8 cellular contexts compared by ENCODE assay signal in the genomic region with DNA sequence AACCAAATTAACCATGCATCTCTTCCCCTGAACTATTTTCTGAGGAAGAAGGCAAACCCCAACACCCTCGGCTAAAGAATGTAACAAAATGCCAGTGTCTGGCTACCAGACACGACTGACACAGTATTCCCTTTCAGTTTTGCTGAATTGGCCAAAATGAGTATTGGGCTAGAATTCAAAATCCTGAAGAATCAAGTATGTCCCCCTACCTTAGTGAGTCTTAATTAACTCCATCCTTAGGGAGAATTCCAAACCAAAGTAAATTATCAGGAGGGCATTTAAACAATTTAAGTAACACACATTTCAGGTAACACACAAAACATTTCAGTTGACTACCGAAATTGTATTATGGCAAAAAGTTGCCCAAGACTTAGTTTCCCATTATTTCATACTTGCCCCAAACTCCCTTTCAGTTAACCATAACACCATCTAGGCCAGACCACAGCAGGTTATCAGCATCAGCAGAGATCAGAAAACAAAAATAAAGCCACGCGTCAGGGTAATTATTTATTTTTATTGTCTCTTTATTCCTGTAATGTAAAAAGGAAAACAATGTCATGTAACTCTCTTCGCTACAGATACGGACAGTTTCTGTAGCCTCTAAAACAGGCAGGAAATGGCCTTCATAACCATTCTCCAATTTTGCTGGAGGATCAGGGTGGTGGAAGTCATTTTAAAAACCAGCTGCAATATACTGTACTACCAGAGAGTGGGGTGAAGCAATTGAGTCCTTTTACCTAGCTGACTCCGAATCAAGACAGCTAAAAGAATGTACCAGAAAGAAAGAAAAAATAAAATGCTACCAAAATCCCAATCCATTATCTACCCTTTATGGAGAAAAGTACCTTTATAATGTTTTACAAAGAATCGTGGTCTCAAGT. TPM values are rescaled to one million over a fixed set of nuclear protein-coding genes. Genes with fewer than 3 reads are reported as not detected.
DNase-seq lines count a peak whose midpoint lies in the region; ATAC-seq and TF ChIP-seq lines count a peak whose summit lies in the region.

No MANE protein-coding gene starts in this region.

- peak overlapping the region; percentile 95 for H3K27ac Mint-ChIP-seq in activated T-cell treated with anti-CD3 and anti-CD28 coated beads, Interleukin-2, amount 50 U/mL, for 24 hours
- H3K27ac Mint-ChIP-seq in brain, result peak overlapping the region; percentile 84 to 100 (median 92)

- H3K9ac ChIP-seq in liver (ENCODE audit: low read depth in 1 of 2, low read length in 2 of 2), result peak overlapping the region; percentile 92 to 95

- peaks cover 0 to 1% (median 0%) of the 10 kb centered on the region in 4 donors for H3K36me3 ChIP-seq in liver (ENCODE audit: control insufficient read depth in 4 of 4, insufficient read depth in 3 of 4, low read depth in 1 of 4, low read length in 3 of 4)
- H3K36me3 ChIP-seq in upper lobe of right lung, result no peaks in the 10 kb centered on the region

- ATAC-seq in upper lobe of right lung (no peak), HG02981 (IDR thresholded peaks at IDR 0.05; ENCODE audit: unreplicated experiment) (no peak), HG02588 (IDR thresholded peaks at IDR 0.05; ENCODE audit: unreplicated experiment) (no peak)

- intact Hi-C loops in upper lobe of right lung (cut with DNase I), result no loop called here

- no peaks in the 10 kb centered on the region for H3K27me3 ChIP-seq in liver (ENCODE audit: control insufficient read depth in 4 of 4, insufficient read depth in 4 of 4, low read length in 3 of 4)
- no peaks in the 10 kb centered on the region for H3K27me3 ChIP-seq in upper lobe of right lung

- H3K36me3 Mint-ChIP-seq in activated T-cell treated with anti-CD3 and anti-CD28 coated beads, Interleukin-2, amount 50 U/mL, for 24 hours (ENCODE audit: low read depth), result peaks cover 97% of the 10 kb centered on the region
- H3K36me3 Mint-ChIP-seq in brain, result peaks cover 15% of the 10 kb centered on the region

- no peaks in the 10 kb centered on the region for H3K9me3 Mint-ChIP-seq in activated T-cell treated with anti-CD3 and anti-CD28 coated beads, Interleukin-2, amount 50 U/mL, for 24 hours
- H3K9me3 Mint-ChIP-seq in brain, result peaks cover 0 to 5% (median 0%) of the 10 kb centered on the region in 5 experiments

- peak in 1 of 2 donors; percentile 39 for TF ChIP-seq RAD21 in liver (IDR thresholded peaks at IDR 0.05)

- H3K4me1 Mint-ChIP-seq in activated T-cell treated with anti-CD3 and anti-CD28 coated beads, Interleukin-2, amount 50 U/mL, for 24 hours (ENCODE audit: low read depth), result peaks cover 55% of the 10 kb centered on the region
- peaks cover 77% of the 10 kb centered on the region for H3K4me1 Mint-ChIP-seq in brain

- peak overlapping the region; percentile 89 to 100 for H3K27ac ChIP-seq in liver (ENCODE audit: low read depth in 1 of 2, low read length in 2 of 2)
- peak overlapping the region; percentile 99 for H3K27ac ChIP-seq in upper lobe of right lung

- no peaks in the 10 kb centered on the region for H3K27me3 Mint-ChIP-seq in activated T-cell treated with anti-CD3 and anti-CD28 coated beads, Interleukin-2, amount 50 U/mL, for 24 hours
- peaks cover 24% of the 10 kb centered on the region for H3K27me3 Mint-ChIP-seq in brain

- DNase-seq in activated T-cell treated with anti-CD3 and anti-CD28 coated beads, Interleukin-2, amount 50 U/mL, for 24 hours, result no peak
- no peak for DNase-seq in activated T-cell treated with anti-CD3 and anti-CD28 coated beads, Interleukin-2, amount 50 U/mL, for 48 hours
- DNase-seq in NCI-H526 (lab: John Stamatoyannopoulos, UW) (peak; percentile 42 to 53), upper lobe of right lung (no peak)

- TF ChIP-seq CTCF in brain (conservative IDR thresholded peaks at IDR 0.05), result peak in 1 of 2 experiments; percentile 45
- TF ChIP-seq CTCF in liver (IDR thresholded peaks at IDR 0.05; ENCODE audit: low read depth, low read length, missing input control), result peak; percentile 19
- peak; percentile 32 for TF ChIP-seq CTCF in upper lobe of right lung (IDR thresholded peaks at IDR 0.05)

- H3K4me1 ChIP-seq in liver (ENCODE audit: control insufficient read depth in 4 of 4, insufficient read depth in 4 of 4, low read length in 3 of 4) (peaks cover 6 to 59% (median 47%) of the 10 kb centered on the region in 4 donors), upper lobe of right lung (peaks cover 69% of the 10 kb centered on the region)

- H3K4me3 Mint-ChIP-seq in activated T-cell treated with anti-CD3 and anti-CD28 coated beads, Interleukin-2, amount 50 U/mL, for 24 hours, result peak overlapping the region; percentile 95
- peak overlapping the region; percentile 86 to 94 (median 93) for H3K4me3 Mint-ChIP-seq in brain

- no peaks in the 10 kb centered on the region for H3K9me3 ChIP-seq in liver (ENCODE audit: control insufficient read depth in 4 of 4, low read length in 3 of 4)
- no peaks in the 10 kb centered on the region for H3K9me3 ChIP-seq in upper lobe of right lung

- 15% methylated on average over 9 of the region's 9 CpGs for WGBS in liver

- peak overlapping the region; percentile 41 to 97 (median 79) for H3K4me3 ChIP-seq in liver (ENCODE audit: low read depth in 1 of 3, low read length in 3 of 3)
- peak overlapping the region; percentile 96 for H3K4me3 ChIP-seq in upper lobe of right lung

TF ChIP-seq in liver, 16 proteins besides CTCF, POLR2A, EP300 and RAD21:
- TF ChIP-seq HNF4A (conservative IDR thresholded peaks at IDR 0.05) (no peak), FOXA1 (IDR thresholded peaks at IDR 0.05) (no peak), FOXA2 (IDR thresholded peaks at IDR 0.05) (no peak), TAF1 (conservative IDR thresholded peaks at IDR 0.05) (no peak), EGR1 (IDR thresholded peaks at IDR 0.05; ENCODE audit: low read depth in 2 of 2) (no peak), JUND (IDR thresholded peaks at IDR 0.05) (no peak), RXRA (IDR thresholded peaks at IDR 0.05) (no peak), YY1 (IDR thresholded peaks at IDR 0.05) (no peak), NR2F2 (IDR thresholded peaks at IDR 0.05) (no peak), SP1 (IDR thresholded peaks at IDR 0.05) (no peak), HNF4G (IDR thresholded peaks at IDR 0.05) (no peak)
- TF ChIP-seq, protein P1, sequence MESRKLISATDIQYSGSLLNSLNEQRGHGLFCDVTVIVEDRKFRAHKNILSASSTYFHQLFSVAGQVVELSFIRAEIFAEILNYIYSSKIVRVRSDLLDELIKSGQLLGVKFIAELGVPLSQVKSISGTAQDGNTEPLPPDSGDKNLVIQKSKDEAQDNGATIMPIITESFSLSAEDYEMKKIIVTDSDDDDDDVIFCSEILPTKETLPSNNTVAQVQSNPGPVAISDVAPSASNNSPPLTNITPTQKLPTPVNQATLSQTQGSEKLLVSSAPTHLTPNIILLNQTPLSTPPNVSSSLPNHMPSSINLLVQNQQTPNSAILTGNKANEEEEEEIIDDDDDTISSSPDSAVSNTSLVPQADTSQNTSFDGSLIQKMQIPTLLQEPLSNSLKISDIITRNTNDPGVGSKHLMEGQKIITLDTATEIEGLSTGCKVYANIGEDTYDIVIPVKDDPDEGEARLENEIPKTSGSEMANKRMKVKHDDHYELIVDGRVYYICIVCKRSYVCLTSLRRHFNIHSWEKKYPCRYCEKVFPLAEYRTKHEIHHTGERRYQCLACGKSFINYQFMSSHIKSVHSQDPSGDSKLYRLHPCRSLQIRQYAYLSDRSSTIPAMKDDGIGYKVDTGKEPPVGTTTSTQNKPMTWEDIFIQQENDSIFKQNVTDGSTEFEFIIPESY (IDR thresholded peaks at IDR 0.05), result no peak
- TF ChIP-seq, protein P2, sequence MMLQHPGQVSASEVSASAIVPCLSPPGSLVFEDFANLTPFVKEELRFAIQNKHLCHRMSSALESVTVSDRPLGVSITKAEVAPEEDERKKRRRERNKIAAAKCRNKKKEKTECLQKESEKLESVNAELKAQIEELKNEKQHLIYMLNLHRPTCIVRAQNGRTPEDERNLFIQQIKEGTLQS (IDR thresholded peaks at IDR 0.05), result no peak
- TF ChIP-seq, protein P3, sequence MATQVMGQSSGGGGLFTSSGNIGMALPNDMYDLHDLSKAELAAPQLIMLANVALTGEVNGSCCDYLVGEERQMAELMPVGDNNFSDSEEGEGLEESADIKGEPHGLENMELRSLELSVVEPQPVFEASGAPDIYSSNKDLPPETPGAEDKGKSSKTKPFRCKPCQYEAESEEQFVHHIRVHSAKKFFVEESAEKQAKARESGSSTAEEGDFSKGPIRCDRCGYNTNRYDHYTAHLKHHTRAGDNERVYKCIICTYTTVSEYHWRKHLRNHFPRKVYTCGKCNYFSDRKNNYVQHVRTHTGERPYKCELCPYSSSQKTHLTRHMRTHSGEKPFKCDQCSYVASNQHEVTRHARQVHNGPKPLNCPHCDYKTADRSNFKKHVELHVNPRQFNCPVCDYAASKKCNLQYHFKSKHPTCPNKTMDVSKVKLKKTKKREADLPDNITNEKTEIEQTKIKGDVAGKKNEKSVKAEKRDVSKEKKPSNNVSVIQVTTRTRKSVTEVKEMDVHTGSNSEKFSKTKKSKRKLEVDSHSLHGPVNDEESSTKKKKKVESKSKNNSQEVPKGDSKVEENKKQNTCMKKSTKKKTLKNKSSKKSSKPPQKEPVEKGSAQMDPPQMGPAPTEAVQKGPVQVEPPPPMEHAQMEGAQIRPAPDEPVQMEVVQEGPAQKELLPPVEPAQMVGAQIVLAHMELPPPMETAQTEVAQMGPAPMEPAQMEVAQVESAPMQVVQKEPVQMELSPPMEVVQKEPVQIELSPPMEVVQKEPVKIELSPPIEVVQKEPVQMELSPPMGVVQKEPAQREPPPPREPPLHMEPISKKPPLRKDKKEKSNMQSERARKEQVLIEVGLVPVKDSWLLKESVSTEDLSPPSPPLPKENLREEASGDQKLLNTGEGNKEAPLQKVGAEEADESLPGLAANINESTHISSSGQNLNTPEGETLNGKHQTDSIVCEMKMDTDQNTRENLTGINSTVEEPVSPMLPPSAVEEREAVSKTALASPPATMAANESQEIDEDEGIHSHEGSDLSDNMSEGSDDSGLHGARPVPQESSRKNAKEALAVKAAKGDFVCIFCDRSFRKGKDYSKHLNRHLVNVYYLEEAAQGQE (IDR thresholded peaks at IDR 0.05), result no peak
- TF ChIP-seq, protein P4, sequence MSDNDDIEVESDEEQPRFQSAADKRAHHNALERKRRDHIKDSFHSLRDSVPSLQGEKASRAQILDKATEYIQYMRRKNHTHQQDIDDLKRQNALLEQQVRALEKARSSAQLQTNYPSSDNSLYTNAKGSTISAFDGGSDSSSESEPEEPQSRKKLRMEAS (IDR thresholded peaks at IDR 0.05), result no peak

RNA-seq across cellular contexts. Expression of a gene that starts 1.9 kb away (rescaled TPM):
- 39.1 TPM for polyA plus RNA-seq in brain (ENCODE audit: insufficient read depth, low read depth, low replicate concordance)
- total RNA-seq in liver, result 10 to 100 TPM; 51.6 to 77.8 TPM
- 10 to 100 TPM; 32.8 to 40.8 TPM for polyA plus RNA-seq in liver
- total RNA-seq in upper lobe of right lung, result 86.6 TPM

RNA-seq across cellular contexts. Expression of a gene that starts 2.1 kb away (rescaled TPM):
- polyA plus RNA-seq in brain (ENCODE audit: insufficient read depth, low read depth, low replicate concordance) (13.5 TPM), liver (1 to 10 TPM; 4.2 to 7.5 TPM)
- total RNA-seq in liver (10 to 100 TPM in 1 of 2 donors, 1 to 10 TPM in 1; 5.9 to 26.8 TPM), upper lobe of right lung (10.2 TPM)

Comparison
In these comparisons a context has a peak if more than half of its experiments do, and no peak if none do; other contexts are left out.
1. DNase-seq: peak in NCI-H526 (2 of 2); none in activated T-cell treated with anti-CD3 and anti-CD28 coated beads, Interleukin-2, amount 50 U/mL, for 24 hours (single experiment), activated T-cell treated with anti-CD3 and anti-CD28 coated beads, Interleukin-2, amount 50 U/mL, for 48 hours (0 of 2) and upper lobe of right lung (single experiment).